17 cellular contexts compared by ENCODE assay signal in the genomic region with DNA sequence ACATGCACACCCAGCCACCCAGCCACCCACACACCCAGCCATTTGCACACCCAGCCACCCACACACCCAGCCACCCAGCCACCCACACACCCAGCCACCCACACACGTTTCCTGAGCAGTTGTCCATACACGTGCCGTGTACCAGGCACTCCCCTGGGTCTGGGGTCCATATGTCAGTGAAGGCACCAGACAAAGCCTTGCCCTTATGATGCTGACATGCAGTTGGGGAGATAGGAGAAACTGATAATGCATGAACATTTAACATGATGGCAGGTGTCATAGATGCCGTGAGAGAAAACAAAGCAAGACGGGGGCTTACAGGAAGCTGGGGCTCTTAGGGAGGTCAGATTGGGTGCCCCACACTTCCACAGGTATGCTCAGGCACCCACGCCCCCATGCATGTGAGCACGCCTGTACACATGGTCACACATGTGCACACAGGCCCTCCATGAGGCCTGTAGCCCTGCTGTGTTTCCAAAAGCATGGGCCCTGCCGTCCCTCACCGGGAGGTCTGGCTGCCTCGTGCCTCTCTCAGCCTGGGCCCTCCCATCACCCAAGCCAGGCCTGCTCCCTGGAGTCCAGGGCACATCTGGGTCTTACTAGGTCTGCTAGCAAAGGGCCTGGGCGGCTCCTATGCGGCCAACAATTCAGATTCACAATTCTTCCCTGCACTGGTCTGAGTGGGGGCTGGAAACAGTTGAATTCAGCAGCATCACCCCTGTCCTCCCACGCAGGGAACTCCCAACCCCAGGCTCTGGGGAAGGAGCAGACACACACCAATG. TPM values are rescaled to one million over a fixed set of nuclear protein-coding genes. Genes with fewer than 3 reads are reported as not detected.
DNase-seq lines count a peak whose midpoint lies in the region; TF ChIP-seq lines count a peak whose summit lies in the region.
"Had no signal": no experiment of that assay in that cellular context is flagged by ENCODE, and none has a peak within 500 bp of the region (broad histone marks: within the 10 kb centered on the region; RNA-seq: fewer than 3 reads in every experiment).

No MANE protein-coding gene starts in this region.

- H3K9me3 ChIP-seq in HEK293 (ENCODE audit: control insufficient read depth, insufficient read depth, low read depth, low read length) (no peaks in the 10 kb centered on the region), neuronal stem cell (replicated peaks in 1 of 2; ENCODE audit: control insufficient read depth in 2 of 2, insufficient read depth in 1 of 2, low read depth in 1 of 2, low read length in 2 of 2) (peaks cover 0 to 4% of the 10 kb centered on the region in 2 donors)
- H3K9me3 ChIP-seq: A549; BLaER1 treated with 17β-estradiol and CSF1 and Interleukin-3, amounts not matched to agents 10 nM and 100 nM; HAP-1 had no signal

- no peak overlapping the region for H3K18ac ChIP-seq in neuronal stem cell (ENCODE audit: low read length)

- H3K23ac ChIP-seq in neuronal stem cell (ENCODE audit: low read depth, low read length, poor library complexity) = no peak overlapping the region

- peaks cover 10% of the 10 kb centered on the region for H3K36me3 Mint-ChIP-seq in endothelial cell (ENCODE audit: low read depth, unreplicated experiment)
- H3K36me3 Mint-ChIP-seq: CD4-positive, CD25-positive, alpha-beta regulatory T cell had no signal

- no peaks in the 10 kb centered on the region for H3K9me3 Mint-ChIP-seq in endothelial cell (ENCODE audit: unreplicated experiment)
- H3K9me3 Mint-ChIP-seq: CD4-positive, CD25-positive, alpha-beta regulatory T cell had no signal

- no peak overlapping the region for H3K4ac ChIP-seq in neuronal stem cell (ENCODE audit: low read length)

- no peak overlapping the region for H2BK15ac ChIP-seq in neuronal stem cell (ENCODE audit: low read length)

- no peaks in the 10 kb centered on the region for H3K79me1 ChIP-seq in neuronal stem cell (ENCODE audit: low read depth, low read length)

- no peak overlapping the region for H4K91ac ChIP-seq in neuronal stem cell (ENCODE audit: low read depth, low read length, poor library complexity)

- CTCF ChIA-PET in HEK293 (lab: Yijun Ruan, JAX) = interaction anchor here (0.6 kb wide), 1 partner anchor 138 kb away, joined by 3 read pairs; no protein-coding TSS in a partner anchor

- H3K4me3 ChIP-seq in HEK293 (ENCODE audit: low read depth, low read length) = no peak overlapping the region
- H3K4me3 ChIP-seq in neuronal stem cell (ENCODE audit: low read length in 2 of 2) = no peak overlapping the region
- H3K4me3 ChIP-seq: A549; BLaER1 treated with 17β-estradiol and CSF1 and Interleukin-3, amounts not matched to agents 10 nM and 100 nM; HAP-1 had no signal

- no peak overlapping the region for H2AFZ ChIP-seq in neuronal stem cell (ENCODE audit: low read length)

- no peak for TF ChIP-seq CTCF in HEK293 (tag by site-specific recombination; IDR thresholded peaks at IDR 0.05)
- no peak for TF ChIP-seq CTCF in endothelial cell (IDR thresholded peaks at IDR 0.05; ENCODE audit: unreplicated experiment)

- H2BK12ac ChIP-seq in neuronal stem cell (ENCODE audit: low read length) = no peak overlapping the region

- no peak overlapping the region for H2BK120ac ChIP-seq in neuronal stem cell (ENCODE audit: low read depth, low read length)

- peaks cover 11% of the 10 kb centered on the region for H3K27me3 Mint-ChIP-seq in endothelial cell (ENCODE audit: unreplicated experiment)

- DNase-seq in SK-N-DZ (ENCODE audit: low spot score) (peak; percentile 86), endothelial cell (ENCODE audit: low spot score) (no peak), neuronal stem cell (ENCODE audit: low spot score) (no peak), ACHN (no peak), NCI-H2196 (lab: John Stamatoyannopoulos, UW; ENCODE audit: unreplicated experiment) (no peak), NCI-H345 treated with DMSO at 0.1 percent for 48 hours (lab: John Stamatoyannopoulos, UW; ENCODE audit: unreplicated experiment) (no peak)
- DNase-seq: AML-193; CD4-positive, CD25-positive, alpha-beta regulatory T cell; DMS53; GF-D8; HFFc6 had no signal

- POLR2A ChIA-PET in HEK293 (lab: Yijun Ruan, JAX) = no interaction called here

- H3K4me1 ChIP-seq in HEK293 (ENCODE audit: control insufficient read depth, insufficient read depth, low read length) = no peaks in the 10 kb centered on the region
- H3K4me1 ChIP-seq in neuronal stem cell (ENCODE audit: control insufficient read depth in 2 of 2, insufficient read depth in 1 of 2, low read depth in 1 of 2, low read length in 2 of 2) = peaks cover 0 to 6% of the 10 kb centered on the region in 2 donors
- H3K4me1 ChIP-seq: A549, HAP-1 had no signal

- in situ Hi-C loops in ACHN (cut with HindIII; ENCODE audit: low pct_ligation_motif_present, low pct_unique_long_range_greater_than_20kb, low sequenced_read_pairs) = no loop called here

- no CpG with 5 or more reads among the region's 13 CpGs for WGBS in neuronal stem cell (ENCODE audit: extremely low coverage in 2 of 2, insufficient read length in 2 of 2, insufficient replicate concordance in 1 of 2), 2 donors

- peak overlapping the region; percentile 34 for H3K9ac ChIP-seq in neuronal stem cell (ENCODE audit: low read depth, low read length, poor library complexity)
- H3K9ac ChIP-seq: BLaER1 treated with 17β-estradiol and CSF1 and Interleukin-3, amounts not matched to agents 10 nM and 100 nM had no signal

- no peak overlapping the region for H2BK5ac ChIP-seq in neuronal stem cell (ENCODE audit: low read length)

- H3K36me3 ChIP-seq in HEK293 (ENCODE audit: control insufficient read depth in 2 of 2, insufficient read depth in 1 of 2, low read length in 2 of 2) (no peaks in the 10 kb centered on the region), neuronal stem cell (replicated peaks in 1 of 2; ENCODE audit: control insufficient read depth in 2 of 2, insufficient read depth in 2 of 2, low read length in 2 of 2) (no peaks in the 10 kb centered on the region)
- H3K36me3 ChIP-seq: BLaER1 treated with 17β-estradiol and CSF1 and Interleukin-3, amounts not matched to agents 10 nM and 100 nM; HAP-1 had no signal

- H3K27me3 ChIP-seq in neuronal stem cell (ENCODE audit: control insufficient read depth in 3 of 3, insufficient read depth in 3 of 3, low read depth in 1 of 3, low read length in 3 of 3) = peaks cover 2 to 88% (median 34%) of the 10 kb centered on the region in 3 experiments

- no peak overlapping the region for H3K14ac ChIP-seq in neuronal stem cell (ENCODE audit: low read length)

- H3K27ac ChIP-seq in HEK293 (ENCODE audit: extremely low read depth, low read depth, low read length) (no peak overlapping the region), neuronal stem cell (replicated peaks; ENCODE audit: low read length) (no peak overlapping the region)
- H3K27ac ChIP-seq: A549; BLaER1 treated with 17β-estradiol and CSF1 and Interleukin-3, amounts not matched to agents 10 nM and 100 nM had no signal

- H2AK5ac ChIP-seq in neuronal stem cell (ENCODE audit: low read depth, low read length) = no peak overlapping the region

- no peak overlapping the region for H4K8ac ChIP-seq in neuronal stem cell (ENCODE audit: low read depth, low read length)

- H3K4me1 Mint-ChIP-seq in endothelial cell (ENCODE audit: unreplicated experiment) = peaks cover 4% of the 10 kb centered on the region

- H3K27ac Mint-ChIP-seq in endothelial cell (ENCODE audit: unreplicated experiment) = peak overlapping the region; percentile 14
- H3K27ac Mint-ChIP-seq: CD4-positive, CD25-positive, alpha-beta regulatory T cell; HFFc6 had no signal

- H3K4me2 ChIP-seq in neuronal stem cell (ENCODE audit: insufficient read depth, low read length, poor library complexity, severe bottlenecking) = no peak overlapping the region
- H3K4me2 ChIP-seq: A549 had no signal

- no peak overlapping the region for H3K4me3 Mint-ChIP-seq in endothelial cell (ENCODE audit: unreplicated experiment)
- H3K4me3 Mint-ChIP-seq: CD4-positive, CD25-positive, alpha-beta regulatory T cell; HFFc6 had no signal

TF ChIP-seq in HEK293, 187 proteins besides CTCF, POLR2A, EP300 and RAD21:
- TF ChIP-seq EGR2 (tag by site-specific recombination; IDR thresholded peaks at IDR 0.05; ENCODE audit: low read depth) = peak; percentile 10
- peak; percentile 12 for TF ChIP-seq ZFHX2 (tag by site-specific recombination; conservative IDR thresholded peaks at IDR 0.05)
- TF ChIP-seq ZIC2 (tag by site-specific recombination; IDR thresholded peaks at IDR 0.05) = peak; percentile 40
- TF ChIP-seq ZNF266 (tag by site-specific recombination; IDR thresholded peaks at IDR 0.05; ENCODE audit: low read depth) = no peak

RNA-seq across cellular contexts. Expression of gene DNAJB8, which starts 3.6 kb away (rescaled TPM):
- not detected in 2 replicates for polyA plus RNA-seq in SK-N-DZ (2014; cell fraction: cytosol; rRNA removed)
- not detected in 2 replicates for polyA plus RNA-seq in SK-N-DZ (2014; cell fraction: nucleus; rRNA removed)
- not detected for total RNA-seq in endothelial cell (ENCODE audit: unreplicated experiment)
- not detected for polyA plus RNA-seq in neuronal stem cell (2013, experiment 1 of 2)
- polyA plus RNA-seq in neuronal stem cell (2013, experiment 2 of 2) = not detected
- total RNA-seq: CD4-positive, CD25-positive, alpha-beta regulatory T cell; H1; HFFc6; HT1080 had no signal
- polyA plus RNA-seq: A549; CD4-positive, CD25-positive, alpha-beta regulatory T cell; H1 had no signal

RNA-seq across cellular contexts. Expression of gene GATA2, which starts 22.7 kb away (rescaled TPM):
- polyA plus RNA-seq in SK-N-DZ (2014; cell fraction: cytosol; rRNA removed) = 116 and 129 TPM in 2 replicates
- polyA plus RNA-seq in SK-N-DZ (2014; cell fraction: nucleus; rRNA removed) = 130 and 136 TPM in 2 replicates
- 37.9 TPM for total RNA-seq in endothelial cell (ENCODE audit: unreplicated experiment)
- polyA plus RNA-seq in neuronal stem cell (2013, experiment 1 of 2) = 0.03 TPM
- 0.04 TPM for polyA plus RNA-seq in neuronal stem cell (2013, experiment 2 of 2)
- polyA plus RNA-seq: CD4-positive, CD25-positive, alpha-beta regulatory T cell had no signal
